23 cellular contexts compared by ENCODE assay signal in genomic region chr7:40822861-40823260, GRCh38.
A peak's percentile ranks its signal among the peaks of the same experiment; 100 is the strongest.
DNase-seq lines count a peak whose midpoint lies in the region; TF ChIP-seq lines count a peak whose summit lies in the region.
"Had no signal": no experiment of that assay in that cellular context is flagged by ENCODE, and none has a peak within 500 bp of the region (broad histone marks: within the 10 kb centered on the region; RNA-seq: fewer than 3 reads in every experiment).

No MANE protein-coding gene starts in this region.

- no peak for TF ChIP-seq CTCF in astrocyte of the spinal cord (IDR thresholded peaks at IDR 0.05; ENCODE audit: low read depth, low read length)
- no peak for TF ChIP-seq CTCF in GM13977 (IDR thresholded peaks at IDR 0.05; ENCODE audit: extremely low read depth, insufficient read depth, missing control alignments)

- DNase-seq in NCI-H82 (lab: John Stamatoyannopoulos, UW) (peak; percentile 73), NCI-H82 treated with DMSO at 0.1 percent for 48 hours (lab: John Stamatoyannopoulos, UW; ENCODE audit: unreplicated experiment) (no peak), M059J (ENCODE audit: low read depth) (peak; percentile 83), astrocyte of the spinal cord (ENCODE audit: low read depth, low spot score) (peak; percentile 34), kidney tubule cell (ENCODE audit: low spot score) (peak; percentile 80), RPMI8226 (no peak), SKM-1 (lab: John Stamatoyannopoulos, UW; ENCODE audit: unreplicated experiment) (no peak), GM13977 (ENCODE audit: low spot score) (no peak)
- DNase-seq: 8988T, ACHN, Calu3, GOT3, HCEC 1CT, KG1, NCI-H1092, NCI-H1436, NCI-H187, NCI-H2081 treated with DMSO at 0.1 percent for 48 hours, NCI-H2171 treated with DMSO at 0.1 percent for 48 hours, NCI-H524 treated with DMSO at 0.1 percent for 48 hours, NCI-H774, SIG-M5, SK-N-SH had no signal

- in situ Hi-C loops in astrocyte of the spinal cord (cut with HindIII; ENCODE audit: low sequenced_read_pairs) (no loop called here), GM13977 (cut with MboI; ENCODE audit: low pct_unique_long_range_greater_than_20kb, low sequenced_read_pairs, unreplicated experiment) (no loop called here)

- no peak overlapping the region for H3K4me3 ChIP-seq in astrocyte of the spinal cord (ENCODE audit: low read depth, low read length)

Comparison
In these comparisons a context has a peak if more than half of its experiments do, and no peak if none do; other contexts are left out.
1. DNase-seq: peak in NCI-H82 (single experiment), M059J (single experiment), astrocyte of the spinal cord (single experiment) and kidney tubule cell (single experiment); none in NCI-H82 treated with DMSO at 0.1 percent for 48 hours (single experiment), RPMI8226 (single experiment), SKM-1 (single experiment) and GM13977 (single experiment).